ENCODE assay signal across 1 cellular context in the genomic region with DNA sequence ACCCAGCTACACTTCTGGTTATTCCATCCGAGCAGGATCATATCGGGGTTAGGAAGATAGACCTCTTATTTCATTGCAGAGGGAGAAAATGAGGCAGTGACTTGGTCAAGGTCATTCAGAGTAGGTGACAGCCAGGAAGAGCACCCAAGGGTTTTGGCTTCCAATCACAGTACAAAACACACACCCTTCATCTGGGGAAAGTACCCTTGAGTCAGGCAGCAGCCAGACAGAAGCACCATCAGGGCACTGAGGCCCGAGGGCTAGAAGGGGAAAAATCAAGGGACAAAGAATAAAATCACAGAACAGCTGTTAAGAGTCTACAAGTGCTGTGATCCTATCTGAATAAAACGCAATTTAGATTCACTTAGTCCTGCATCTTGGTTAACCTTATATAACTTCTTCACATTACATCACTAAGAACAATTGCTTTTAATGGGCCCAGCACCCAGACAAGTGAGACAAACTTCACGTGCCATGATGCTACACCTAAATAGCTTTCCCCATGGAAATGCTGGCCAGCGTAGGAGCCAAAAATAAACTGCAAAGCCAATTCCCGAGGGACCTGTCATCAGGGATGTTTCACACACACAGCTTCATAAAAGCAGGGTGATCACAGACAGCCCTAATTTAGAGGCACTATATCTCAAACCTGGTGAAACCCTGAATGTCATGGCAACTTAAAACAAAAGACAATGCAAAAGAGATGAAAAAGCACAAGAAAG.
TF ChIP-seq lines count a peak whose summit lies in the region.

No MANE protein-coding gene starts in this region.

TF ChIP-seq in WTC11, 78 proteins besides CTCF, POLR2A, EP300 and RAD21:
- TF ChIP-seq FOXJ3 (CRISPR knock-in tag; IDR thresholded peaks at IDR 0.05; ENCODE audit: borderline replicate concordance) (no peak), OVOL2 (CRISPR knock-in tag; IDR thresholded peaks at IDR 0.05; ENCODE audit: borderline replicate concordance) (no peak), TCF7 (CRISPR knock-in tag; IDR thresholded peaks at IDR 0.05; ENCODE audit: low read depth) (no peak), JUN (CRISPR knock-in tag; IDR thresholded peaks at IDR 0.05) (no peak), NFYB (CRISPR knock-in tag; conservative IDR thresholded peaks at IDR 0.05; ENCODE audit: low read depth) (no peak), ZNF425 (CRISPR knock-in tag; conservative IDR thresholded peaks at IDR 0.05) (no peak), ELF4 (CRISPR knock-in tag; IDR thresholded peaks at IDR 0.05; ENCODE audit: low read depth) (no peak)
- TF ChIP-seq, protein P1, sequence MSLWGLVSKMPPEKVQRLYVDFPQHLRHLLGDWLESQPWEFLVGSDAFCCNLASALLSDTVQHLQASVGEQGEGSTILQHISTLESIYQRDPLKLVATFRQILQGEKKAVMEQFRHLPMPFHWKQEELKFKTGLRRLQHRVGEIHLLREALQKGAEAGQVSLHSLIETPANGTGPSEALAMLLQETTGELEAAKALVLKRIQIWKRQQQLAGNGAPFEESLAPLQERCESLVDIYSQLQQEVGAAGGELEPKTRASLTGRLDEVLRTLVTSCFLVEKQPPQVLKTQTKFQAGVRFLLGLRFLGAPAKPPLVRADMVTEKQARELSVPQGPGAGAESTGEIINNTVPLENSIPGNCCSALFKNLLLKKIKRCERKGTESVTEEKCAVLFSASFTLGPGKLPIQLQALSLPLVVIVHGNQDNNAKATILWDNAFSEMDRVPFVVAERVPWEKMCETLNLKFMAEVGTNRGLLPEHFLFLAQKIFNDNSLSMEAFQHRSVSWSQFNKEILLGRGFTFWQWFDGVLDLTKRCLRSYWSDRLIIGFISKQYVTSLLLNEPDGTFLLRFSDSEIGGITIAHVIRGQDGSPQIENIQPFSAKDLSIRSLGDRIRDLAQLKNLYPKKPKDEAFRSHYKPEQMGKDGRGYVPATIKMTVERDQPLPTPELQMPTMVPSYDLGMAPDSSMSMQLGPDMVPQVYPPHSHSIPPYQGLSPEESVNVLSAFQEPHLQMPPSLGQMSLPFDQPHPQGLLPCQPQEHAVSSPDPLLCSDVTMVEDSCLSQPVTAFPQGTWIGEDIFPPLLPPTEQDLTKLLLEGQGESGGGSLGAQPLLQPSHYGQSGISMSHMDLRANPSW (CRISPR knock-in tag; conservative IDR thresholded peaks at IDR 0.05; ENCODE audit: low read depth): no peak
- TF ChIP-seq, protein P2, sequence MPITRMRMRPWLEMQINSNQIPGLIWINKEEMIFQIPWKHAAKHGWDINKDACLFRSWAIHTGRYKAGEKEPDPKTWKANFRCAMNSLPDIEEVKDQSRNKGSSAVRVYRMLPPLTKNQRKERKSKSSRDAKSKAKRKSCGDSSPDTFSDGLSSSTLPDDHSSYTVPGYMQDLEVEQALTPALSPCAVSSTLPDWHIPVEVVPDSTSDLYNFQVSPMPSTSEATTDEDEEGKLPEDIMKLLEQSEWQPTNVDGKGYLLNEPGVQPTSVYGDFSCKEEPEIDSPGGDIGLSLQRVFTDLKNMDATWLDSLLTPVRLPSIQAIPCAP (CRISPR knock-in tag; IDR thresholded peaks at IDR 0.05): no peak
- TF ChIP-seq, protein P3, sequence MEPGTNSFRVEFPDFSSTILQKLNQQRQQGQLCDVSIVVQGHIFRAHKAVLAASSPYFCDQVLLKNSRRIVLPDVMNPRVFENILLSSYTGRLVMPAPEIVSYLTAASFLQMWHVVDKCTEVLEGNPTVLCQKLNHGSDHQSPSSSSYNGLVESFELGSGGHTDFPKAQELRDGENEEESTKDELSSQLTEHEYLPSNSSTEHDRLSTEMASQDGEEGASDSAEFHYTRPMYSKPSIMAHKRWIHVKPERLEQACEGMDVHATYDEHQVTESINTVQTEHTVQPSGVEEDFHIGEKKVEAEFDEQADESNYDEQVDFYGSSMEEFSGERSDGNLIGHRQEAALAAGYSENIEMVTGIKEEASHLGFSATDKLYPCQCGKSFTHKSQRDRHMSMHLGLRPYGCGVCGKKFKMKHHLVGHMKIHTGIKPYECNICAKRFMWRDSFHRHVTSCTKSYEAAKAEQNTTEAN (CRISPR knock-in tag; IDR thresholded peaks at IDR 0.05): no peak
- TF ChIP-seq, protein P4, sequence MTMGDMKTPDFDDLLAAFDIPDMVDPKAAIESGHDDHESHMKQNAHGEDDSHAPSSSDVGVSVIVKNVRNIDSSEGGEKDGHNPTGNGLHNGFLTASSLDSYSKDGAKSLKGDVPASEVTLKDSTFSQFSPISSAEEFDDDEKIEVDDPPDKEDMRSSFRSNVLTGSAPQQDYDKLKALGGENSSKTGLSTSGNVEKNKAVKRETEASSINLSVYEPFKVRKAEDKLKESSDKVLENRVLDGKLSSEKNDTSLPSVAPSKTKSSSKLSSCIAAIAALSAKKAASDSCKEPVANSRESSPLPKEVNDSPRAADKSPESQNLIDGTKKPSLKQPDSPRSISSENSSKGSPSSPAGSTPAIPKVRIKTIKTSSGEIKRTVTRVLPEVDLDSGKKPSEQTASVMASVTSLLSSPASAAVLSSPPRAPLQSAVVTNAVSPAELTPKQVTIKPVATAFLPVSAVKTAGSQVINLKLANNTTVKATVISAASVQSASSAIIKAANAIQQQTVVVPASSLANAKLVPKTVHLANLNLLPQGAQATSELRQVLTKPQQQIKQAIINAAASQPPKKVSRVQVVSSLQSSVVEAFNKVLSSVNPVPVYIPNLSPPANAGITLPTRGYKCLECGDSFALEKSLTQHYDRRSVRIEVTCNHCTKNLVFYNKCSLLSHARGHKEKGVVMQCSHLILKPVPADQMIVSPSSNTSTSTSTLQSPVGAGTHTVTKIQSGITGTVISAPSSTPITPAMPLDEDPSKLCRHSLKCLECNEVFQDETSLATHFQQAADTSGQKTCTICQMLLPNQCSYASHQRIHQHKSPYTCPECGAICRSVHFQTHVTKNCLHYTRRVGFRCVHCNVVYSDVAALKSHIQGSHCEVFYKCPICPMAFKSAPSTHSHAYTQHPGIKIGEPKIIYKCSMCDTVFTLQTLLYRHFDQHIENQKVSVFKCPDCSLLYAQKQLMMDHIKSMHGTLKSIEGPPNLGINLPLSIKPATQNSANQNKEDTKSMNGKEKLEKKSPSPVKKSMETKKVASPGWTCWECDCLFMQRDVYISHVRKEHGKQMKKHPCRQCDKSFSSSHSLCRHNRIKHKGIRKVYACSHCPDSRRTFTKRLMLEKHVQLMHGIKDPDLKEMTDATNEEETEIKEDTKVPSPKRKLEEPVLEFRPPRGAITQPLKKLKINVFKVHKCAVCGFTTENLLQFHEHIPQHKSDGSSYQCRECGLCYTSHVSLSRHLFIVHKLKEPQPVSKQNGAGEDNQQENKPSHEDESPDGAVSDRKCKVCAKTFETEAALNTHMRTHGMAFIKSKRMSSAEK (CRISPR knock-in tag; IDR thresholded peaks at IDR 0.05; ENCODE audit: borderline replicate concordance): no peak
